ENCODE assay signal across 12 cellular contexts in genomic region chr11:82895437-82896091, GRCh38.
DNase-seq lines count a peak whose midpoint lies in the region; ATAC-seq lines count a peak whose summit lies in the region.
"Had no signal": no experiment of that assay in that cellular context is flagged by ENCODE, and none has a peak within 500 bp of the region (broad histone marks: within the 10 kb centered on the region; RNA-seq: fewer than 3 reads in every experiment).

No MANE protein-coding gene starts in this region.

- DNase-seq in KG1 (lab: John Stamatoyannopoulos, UW): peak; percentile 19
- peak; percentile 74 for DNase-seq in germinal center (ENCODE audit: low spot score)
- DNase-seq in superior temporal gyrus (ENCODE audit: extremely low spot score): no peak
- no peak for DNase-seq in HUDEP-2 (lab: John Stamatoyannopoulos, UW; ENCODE audit: unreplicated experiment in 76 of 76)
- DNase-seq: activated CD4-positive, alpha-beta T cell treated with anti-CD3 and anti-CD28 coated beads for 48 hours; NCI-H187; SHP77 treated with DMSO at 0.1 percent for 48 hours; stimulated activated CD4-positive, alpha-beta T cell treated with anti-CD3 and anti-CD28 coated beads, Interleukin-2, amount 100 ng/mL, for 48 hours had no signal

- ATAC-seq in GM18502 (IDR thresholded peaks at IDR 0.05; ENCODE audit: poor library complexity, unreplicated experiment) (peak; percentile 34), GM21619 (IDR thresholded peaks at IDR 0.05; ENCODE audit: unreplicated experiment) (peak; percentile 21), HG03457 (IDR thresholded peaks at IDR 0.05; ENCODE audit: unreplicated experiment) (no peak), HG03039 (IDR thresholded peaks at IDR 0.05; ENCODE audit: unreplicated experiment) (no peak)

Comparison
In these comparisons a context has a peak if more than half of its experiments do, and no peak if none do; other contexts are left out.
1. ATAC-seq: peak in GM18502 (single experiment) and GM21619 (single experiment); none in HG03457 (single experiment) and HG03039 (single experiment).
2. DNase-seq: peak in KG1 (single experiment) and germinal center (single experiment); none in superior temporal gyrus (single experiment) and HUDEP-2 (0 of 76).